Comparison of ENCODE assay signal across 20 cellular contexts in genomic region chr9:117392992-117393391, GRCh38.
"Had no signal": no experiment of that assay in that cellular context is flagged by ENCODE, and none has a peak within 500 bp of the region (broad histone marks: within the 10 kb centered on the region; RNA-seq: fewer than 3 reads in every experiment).

No MANE protein-coding gene starts in this region.

- H3K4me3 ChIP-seq: prostate gland, spleen, testis, uterus had no signal

- H3K4me3 Mint-ChIP-seq: activated naive CD8-positive, alpha-beta T cell treated with anti-CD3 and anti-CD28 coated beads for 36 hours; activated T-cell treated with anti-CD3 and anti-CD28 coated beads, Interleukin-2, amount 50 U/mL, for 4 hours; naive thymus-derived CD8-positive, alpha-beta T cell; T-helper 2 cell treated with Interferon-gamma antibody and Interleukin-4, amounts not matched to agents 5 μg/mL and 100 μg/mL, for 36 hours had no signal

- H3K36me3 ChIP-seq: prostate gland, spleen, uterus had no signal

- H3K27me3 ChIP-seq: spleen, testis, uterus had no signal

- H3K27ac ChIP-seq: epithelial cell of prostate, prostate gland, spleen, testis, uterus had no signal

- H3K27ac Mint-ChIP-seq: activated naive CD8-positive, alpha-beta T cell treated with anti-CD3 and anti-CD28 coated beads for 36 hours; activated T-helper 2 cell treated with anti-CD3 and anti-CD28 coated beads, Interferon-gamma antibody, Interleukin-2, Interleukin-4, amounts not matched to agents 10 μg/mL and 5 μg/mL and 100 μg/mL, durations not matched to agents 14 hours and 24 hours and 36 hours; naive thymus-derived CD8-positive, alpha-beta T cell; T-helper 2 cell treated with Interferon-gamma antibody and Interleukin-4, amounts not matched to agents 5 μg/mL and 100 μg/mL, for 36 hours had no signal

- H3K9me3 ChIP-seq: prostate gland, spleen, testis, uterus had no signal

- H3K9me3 Mint-ChIP-seq: activated T-cell treated with anti-CD3 and anti-CD28 coated beads, Interleukin-2, amount 50 U/mL, for 4 hours; activated T-helper 2 cell treated with anti-CD3 and anti-CD28 coated beads, Interferon-gamma antibody, Interleukin-2, Interleukin-4, amounts not matched to agents 10 μg/mL and 5 μg/mL and 100 μg/mL, durations not matched to agents 14 hours and 24 hours and 36 hours; T-helper 2 cell treated with Interferon-gamma antibody and Interleukin-4, amounts not matched to agents 5 μg/mL and 100 μg/mL, for 36 hours had no signal

- H3K4me1 Mint-ChIP-seq: activated naive CD8-positive, alpha-beta T cell treated with anti-CD3 and anti-CD28 coated beads for 36 hours; naive thymus-derived CD8-positive, alpha-beta T cell had no signal

- H3K36me3 Mint-ChIP-seq: activated naive CD8-positive, alpha-beta T cell treated with anti-CD3 and anti-CD28 coated beads for 36 hours; naive thymus-derived CD8-positive, alpha-beta T cell had no signal

- H3K4me1 ChIP-seq: spleen, testis, uterus had no signal

- DNase-seq: activated CD4-positive, alpha-beta T cell treated with anti-CD3 and anti-CD28 coated beads, Interleukin-2, amount 50 U/mL, for 4 hours; activated CD8-positive, alpha-beta memory T cell treated with anti-CD3 and anti-CD28 coated beads for 24 hours; activated CD8-positive, alpha-beta memory T cell treated with anti-CD3 and anti-CD28 coated beads, Interleukin-2, amount 50 U/mL, for 4 hours; activated naive CD4-positive, alpha-beta T cell treated with Interleukin-2 at 50 U/mL for 16 hours; activated naive CD8-positive, alpha-beta T cell treated with anti-CD3 and anti-CD28 coated beads for 36 hours; activated T-cell treated with anti-CD3 and anti-CD28 coated beads, Interleukin-2, amount 50 U/mL, for 4 hours; central memory CD4-positive, alpha-beta T cell; foreskin fibroblast; mesenchymal stem cell; naive thymus-derived CD8-positive, alpha-beta T cell; spleen; stimulated activated CD4-positive, alpha-beta T cell treated with anti-CD3 and anti-CD28 coated beads, Interleukin-4, amount 100 ng/mL, for 1 hour; stimulated activated naive CD4-positive, alpha-beta T cell; testis; trophoblast cell; uterus had no signal
